Comparison of ENCODE assay signal across 18 cellular contexts in the genomic region with DNA sequence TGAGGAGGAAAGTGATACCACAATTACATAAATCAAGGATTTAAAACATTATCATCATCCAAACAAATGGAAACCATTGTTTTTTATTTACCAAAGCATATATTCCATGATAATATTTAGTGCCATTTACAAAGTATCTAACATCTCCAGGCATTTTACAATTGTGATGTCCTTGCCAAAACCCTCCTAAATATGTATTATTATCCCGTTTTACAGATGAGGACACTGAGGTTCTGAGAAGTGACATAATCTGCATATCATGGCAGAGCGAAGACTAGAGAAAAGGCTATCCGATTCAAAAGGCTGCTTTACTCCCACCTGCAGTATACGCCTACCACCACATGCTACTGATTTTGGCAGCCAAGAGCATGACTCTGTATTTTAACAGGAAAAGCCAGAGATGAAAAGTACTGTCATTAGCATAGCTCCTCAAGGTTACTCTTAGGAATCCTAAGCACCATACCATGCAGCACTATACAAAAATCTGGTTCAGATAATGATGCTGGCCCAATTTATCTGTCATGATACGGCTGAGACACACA.
A peak's percentile ranks its signal among the peaks of the same experiment; 100 is the strongest.
DNase-seq lines count a peak whose midpoint lies in the region; ATAC-seq and TF ChIP-seq lines count a peak whose summit lies in the region.
"Had no signal": no experiment of that assay in that cellular context is flagged by ENCODE, and none has a peak within 500 bp of the region (broad histone marks: within the 10 kb centered on the region; RNA-seq: fewer than 3 reads in every experiment).

No MANE protein-coding gene starts in this region.

- no peak overlapping the region for H3K4me3 ChIP-seq in colonic mucosa
- H3K4me3 ChIP-seq: thoracic aorta had no signal

- peak; percentile 39 for DNase-seq in NCI-H82 (lab: John Stamatoyannopoulos, UW)
- no peak for DNase-seq in NCI-H82 treated with DMSO at 0.1 percent for 48 hours (lab: John Stamatoyannopoulos, UW; ENCODE audit: unreplicated experiment)
- peak; percentile 37 for DNase-seq in NCI-H510A (lab: John Stamatoyannopoulos, UW)
- peak; percentile 82 for DNase-seq in cerebellar cortex (ENCODE audit: low spot score)
- DNase-seq in activated CD8-positive, alpha-beta memory T cell treated with anti-CD3 and anti-CD28 coated beads, Interleukin-2, amount 50 U/mL, for 4 hours, result no peak
- no peak for DNase-seq in stimulated activated CD4-positive, alpha-beta T cell treated with anti-CD3 and anti-CD28 coated beads, Interleukin-4, amount 100 ng/mL, for 24 hours
- DNase-seq in colonic mucosa, result no peak
- DNase-seq in naive thymus-derived CD8-positive, alpha-beta T cell, result no peak
- DNase-seq: activated CD4-positive, alpha-beta T cell treated with anti-CD3 and anti-CD28 coated beads, Interleukin-2, amount 50 U/mL, for 4 hours; Caco-2; foreskin melanocyte; NCI-H226; Right ventricle myocardium superior; stimulated activated CD4-positive, alpha-beta T cell treated with anti-CD3 and anti-CD28 coated beads, Interleukin-1b, Interleukin-23, amount 100 ng/mL, for 48 hours; T1000 had no signal

- no peaks in the 10 kb centered on the region for H3K36me3 Mint-ChIP-seq in naive thymus-derived CD8-positive, alpha-beta T cell
- H3K36me3 Mint-ChIP-seq: natural killer cell treated with Interleukin-12 subunit alpha and Interleukin-12 subunit beta and Interleukin-15 and Interleukin-18, amount 100 ng/mL, for 72 hours had no signal

- no peaks in the 10 kb centered on the region for H3K9me3 ChIP-seq in colonic mucosa
- H3K9me3 ChIP-seq: Caco-2, thoracic aorta had no signal

- H3K4me1 ChIP-seq in colonic mucosa, result no peaks in the 10 kb centered on the region
- H3K4me1 ChIP-seq: Caco-2 had no signal

- no peaks in the 10 kb centered on the region for H3K27me3 ChIP-seq in colonic mucosa

- no peaks in the 10 kb centered on the region for H3K36me3 ChIP-seq in colonic mucosa
- H3K36me3 ChIP-seq: thoracic aorta had no signal

- POLR2A ChIA-PET in naive thymus-derived CD8-positive, alpha-beta T cell (lab: Charles Lee), result no interaction called here

- intact Hi-C loops in colonic mucosa (cut with DNase I), result no loop called here

- TF ChIP-seq CTCF in colonic mucosa (IDR thresholded peaks at IDR 0.05), result no peak

- H3K27ac Mint-ChIP-seq in naive thymus-derived CD8-positive, alpha-beta T cell, result no peak overlapping the region
- H3K27ac Mint-ChIP-seq: natural killer cell treated with Interleukin-12 subunit alpha and Interleukin-12 subunit beta and Interleukin-15 and Interleukin-18, amount 100 ng/mL, for 72 hours had no signal

- peaks cover 7 to 23% (median 13%) of the 10 kb centered on the region in 5 donors for H3K27me3 Mint-ChIP-seq in naive thymus-derived CD8-positive, alpha-beta T cell

- no peak overlapping the region for H3K27ac ChIP-seq in colonic mucosa
- H3K27ac ChIP-seq: thoracic aorta had no signal

- ATAC-seq in naive thymus-derived CD8-positive, alpha-beta T cell, result no peak
- ATAC-seq: natural killer cell treated with Interleukin-12 subunit alpha and Interleukin-12 subunit beta and Interleukin-15 and Interleukin-18, amount 100 ng/mL, for 72 hours had no signal

- H3K4me1 Mint-ChIP-seq in naive thymus-derived CD8-positive, alpha-beta T cell, result no peaks in the 10 kb centered on the region
- H3K4me1 Mint-ChIP-seq: central memory CD8-positive, alpha-beta T cell had no signal

- H3K9me3 Mint-ChIP-seq in naive thymus-derived CD8-positive, alpha-beta T cell, result peaks cover 0 to 3% (median 0%) of the 10 kb centered on the region in 9 donors
- H3K9me3 Mint-ChIP-seq: central memory CD8-positive, alpha-beta T cell; natural killer cell treated with Interleukin-12 subunit alpha and Interleukin-12 subunit beta and Interleukin-15 and Interleukin-18, amount 100 ng/mL, for 72 hours had no signal

- no peak overlapping the region for H3K9ac ChIP-seq in colonic mucosa (ENCODE audit: low read depth in 2 of 2, low read length in 2 of 2)

- no peak overlapping the region for H3K4me3 Mint-ChIP-seq in naive thymus-derived CD8-positive, alpha-beta T cell
- H3K4me3 Mint-ChIP-seq: central memory CD8-positive, alpha-beta T cell; natural killer cell treated with Interleukin-12 subunit alpha and Interleukin-12 subunit beta and Interleukin-15 and Interleukin-18, amount 100 ng/mL, for 72 hours had no signal

Comparison
In these comparisons a context has a peak if more than half of its experiments do, and no peak if none do; other contexts are left out.
1. DNase-seq: peak in NCI-H82 (single experiment), NCI-H510A (single experiment) and cerebellar cortex (single experiment); none in NCI-H82 treated with DMSO at 0.1 percent for 48 hours (single experiment), activated CD8-positive, alpha-beta memory T cell treated with anti-CD3 and anti-CD28 coated beads, Interleukin-2, amount 50 U/mL, for 4 hours (single experiment), stimulated activated CD4-positive, alpha-beta T cell treated with anti-CD3 and anti-CD28 coated beads, Interleukin-4, amount 100 ng/mL, for 24 hours (single experiment), colonic mucosa (single experiment) and naive thymus-derived CD8-positive, alpha-beta T cell (0 of 10).